In the genomic region with DNA sequence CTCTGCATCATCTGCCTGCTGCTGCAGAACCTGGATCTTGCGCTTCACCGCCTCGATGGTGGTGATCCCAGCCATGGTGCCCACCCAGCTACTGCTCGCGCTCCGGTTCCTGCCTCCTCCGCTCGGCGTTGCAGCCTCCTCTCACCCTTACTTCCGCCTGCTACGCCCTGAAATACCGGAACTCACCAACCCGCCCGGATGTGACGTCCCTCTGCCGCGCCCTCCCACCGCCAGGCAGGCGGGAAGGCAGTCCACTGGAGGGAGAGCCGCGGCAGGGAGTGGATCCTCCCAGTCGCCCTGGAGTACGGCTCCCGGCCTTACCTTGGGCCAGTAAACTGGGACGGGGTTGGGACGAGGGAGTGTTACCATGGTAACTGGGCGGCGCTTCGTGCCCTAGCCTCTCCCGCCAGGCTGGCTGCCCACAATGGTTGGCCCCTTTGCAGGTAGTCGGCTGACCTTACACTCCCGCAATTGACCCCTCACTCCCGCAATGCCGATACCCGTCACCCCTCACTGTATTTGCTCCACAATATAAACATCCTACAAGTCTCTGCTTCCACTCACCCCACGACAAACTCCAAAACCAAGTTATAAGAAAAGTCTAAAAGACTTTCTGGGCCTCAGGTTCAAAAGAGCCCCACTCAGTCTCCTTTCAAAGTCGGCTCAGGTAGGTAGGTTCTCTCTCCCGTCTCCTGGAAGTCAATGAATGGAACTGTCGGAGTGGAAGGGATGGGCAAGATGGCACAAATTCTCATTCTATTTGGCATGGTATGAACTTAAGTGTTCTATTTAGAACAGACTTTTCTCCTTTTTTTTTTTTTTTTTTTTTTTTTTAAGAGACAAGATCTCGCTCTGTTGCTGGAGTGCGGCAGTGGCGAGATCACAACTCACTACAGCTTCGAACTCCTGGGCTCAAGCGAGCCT, we compare ENCODE assay signal across 8 cellular contexts. TPM values are rescaled to one million over a fixed set of nuclear protein-coding genes. Genes with fewer than 3 reads are reported as not detected.
DNase-seq lines count a peak whose midpoint lies in the region; ATAC-seq, FAIRE-seq and TF ChIP-seq lines count a peak whose summit lies in the region.

No MANE protein-coding gene starts in this region.

- DNase-seq in COLO829 (ENCODE audit: low spot score) (peak; percentile 100), HTR-8/SVneo (ENCODE audit: insufficient read length, low spot score) (peak; percentile 96), NOMO-1 treated with DMSO at 0.1 percent for 48 hours (lab: John Stamatoyannopoulos, UW; ENCODE audit: unreplicated experiment) (peak; percentile 93), H1 (ENCODE audit: low read depth in 1 of 2, low spot score in 2 of 2) (peak; percentile 98), mesenchymal stem cell (peak; percentile 96)
- DNase-seq in activated CD8-positive, alpha-beta memory T cell treated with anti-CD3 and anti-CD28 coated beads, Interleukin-2, amount 10 ng/mL, durations not matched to agents 7 days and 5 days: peak; percentile 97
- peak; percentile 87 for DNase-seq in stimulated activated CD8-positive, alpha-beta memory T cell treated with anti-CD3 and anti-CD28 coated beads, Interleukin-12 subunit alpha, Interleukin-12 subunit beta, amount 100 ng/mL, for 24 hours (ENCODE audit: extremely low read depth)

- H3K4me3 Mint-ChIP-seq in activated CD8-positive, alpha-beta memory T cell treated with anti-CD3 and anti-CD28 coated beads, Interleukin-2, amount 10 ng/mL, durations not matched to agents 7 days and 5 days: peak overlapping the region; percentile 99

- no peaks in the 10 kb centered on the region for H3K27me3 ChIP-seq in H1 (replicated peaks in 1 of 4; ENCODE audit: control insufficient read depth in 3 of 4, extremely low read depth in 1 of 4, insufficient read depth in 3 of 4, low read length in 3 of 4)
- H3K27me3 ChIP-seq in mesenchymal stem cell (ENCODE audit: control insufficient read depth in 1 of 2, insufficient read depth in 1 of 2, low read length in 2 of 2): peaks cover 3 to 8% of the 10 kb centered on the region in 2 experiments

- peaks cover 41 to 47% of the 10 kb centered on the region in 2 experiments for H3K79me2 ChIP-seq in H1 (ENCODE audit: control insufficient read depth in 1 of 2, insufficient read depth in 2 of 2, low read length in 2 of 2)

- H2AFZ ChIP-seq in H1 (ENCODE audit: low read length) (no peak overlapping the region), mesenchymal stem cell (ENCODE audit: low read depth, low read length) (peak overlapping the region; percentile 89)

- peaks cover 16 to 25% of the 10 kb centered on the region in 2 experiments for H4K20me1 ChIP-seq in H1 (replicated peaks in 1 of 2; ENCODE audit: control insufficient read depth in 1 of 2, insufficient read depth in 2 of 2, low read length in 2 of 2)

- peaks cover 36% of the 10 kb centered on the region for H3K36me3 Mint-ChIP-seq in activated CD8-positive, alpha-beta memory T cell treated with anti-CD3 and anti-CD28 coated beads, Interleukin-2, amount 10 ng/mL, durations not matched to agents 7 days and 5 days

- H3K4me1 Mint-ChIP-seq in activated CD8-positive, alpha-beta memory T cell treated with anti-CD3 and anti-CD28 coated beads, Interleukin-2, amount 10 ng/mL, durations not matched to agents 7 days and 5 days: peaks cover 42% of the 10 kb centered on the region

- POLR2A ChIA-PET in H1 (lab: Charles Lee; ENCODE audit: partially characterized antibody): interaction anchor here (0.6 to 11.3 kb wide), 18 partner anchors 9 to 254 kb away, joined by 3 to 107 read pairs (median 4); a partner anchor contains a TSS

- H3K27ac ChIP-seq in H1 (ENCODE audit: low read depth, low read length): peak overlapping the region; percentile 80
- peak overlapping the region; percentile 75 for H3K27ac ChIP-seq in mesenchymal stem cell (ENCODE audit: low read length, poor library complexity, severe bottlenecking)

- H3K4me3 ChIP-seq in H1 (ENCODE audit: extremely low read depth in 1 of 4, insufficient read depth in 2 of 4, low read depth in 3 of 4, low read length in 4 of 4) (peak overlapping the region; percentile 87 to 97 (median 96)), mesenchymal stem cell (ENCODE audit: insufficient read depth in 1 of 2, low read depth in 1 of 2, low read length in 2 of 2) (peak overlapping the region; percentile 90 to 95)

- H3K9me3 Mint-ChIP-seq in activated CD8-positive, alpha-beta memory T cell treated with anti-CD3 and anti-CD28 coated beads, Interleukin-2, amount 10 ng/mL, durations not matched to agents 7 days and 5 days (ENCODE audit: low read depth): no peaks in the 10 kb centered on the region

- H3K4ac ChIP-seq in H1 (replicated peaks; ENCODE audit: insufficient read length, low read depth, low read length) (peak overlapping the region; percentile 0), mesenchymal stem cell (ENCODE audit: low read depth in 1 of 2, low read length in 2 of 2) (peak overlapping the region; percentile 89 to 95)

- peak overlapping the region; percentile 82 for H4K5ac ChIP-seq in H1 (ENCODE audit: insufficient read length, low read depth, low read length)

- peaks cover 7% of the 10 kb centered on the region; the same call in 1 of the 2 replicates for H3K23me2 ChIP-seq in H1 (ENCODE audit: low read depth, low read length)

- H3K79me1 ChIP-seq in H1 (ENCODE audit: low read depth, low read length) (peaks cover 10% of the 10 kb centered on the region), mesenchymal stem cell (replicated peaks; ENCODE audit: low read length, poor library complexity, severe bottlenecking) (no peaks in the 10 kb centered on the region)

- TF ChIP-seq CTCF in H1 (IDR thresholded peaks at IDR 0.05; ENCODE audit: control extremely low read depth in 1 of 3, insufficient read depth in 1 of 3, low read depth in 1 of 3, low read length in 3 of 3): peak in 1 of 3 experiments; percentile 7; a peak in 1 of 4 replicates

- H3K9me3 ChIP-seq in H1 (ENCODE audit: insufficient read depth in 2 of 2, low read depth in 1 of 2, low read length in 1 of 2): no peaks in the 10 kb centered on the region
- no peaks in the 10 kb centered on the region for H3K9me3 ChIP-seq in mesenchymal stem cell (ENCODE audit: control insufficient read depth, low read length)

- CTCF ChIA-PET in activated CD8-positive, alpha-beta memory T cell treated with anti-CD3 and anti-CD28 coated beads, Interleukin-2, amount 10 ng/mL, durations not matched to agents 7 days and 5 days (lab: Charles Lee): interaction anchor here (1.4 to 2.2 kb wide), 3 partner anchors 16 to 152 kb away, joined by 5 to 12 read pairs (median 5); a partner anchor contains a TSS
- CTCF ChIA-PET in H1 (lab: Charles Lee; ENCODE audit: partially characterized antibody): interaction anchor here (0.6 to 1.8 kb wide), 4 partner anchors 10 to 119 kb away, joined by 3 to 6 read pairs (median 4); no protein-coding TSS in a partner anchor

- H2AK5ac ChIP-seq in H1 (ENCODE audit: low read depth, low read length): no peak overlapping the region
- H2AK5ac ChIP-seq in mesenchymal stem cell (ENCODE audit: low read length, severe bottlenecking): no peak overlapping the region

- peak; percentile 94 for FAIRE-seq in HTR-8/SVneo (lab: Jason Lieb, UNC)
- no peak for FAIRE-seq in H1 (lab: Jason Lieb, UNC)

- peak overlapping the region; percentile 82 for H2BK5ac ChIP-seq in H1 (ENCODE audit: low read depth, low read length)
- H2BK5ac ChIP-seq in mesenchymal stem cell (ENCODE audit: low read depth, low read length, poor library complexity, severe bottlenecking): no peak overlapping the region

- H2BK20ac ChIP-seq in H1 (ENCODE audit: low read length): no peak overlapping the region

- H3K9ac ChIP-seq in H1 (replicated peaks in 1 of 4; ENCODE audit: extremely low read depth in 1 of 4, low read depth in 3 of 4, low read length in 3 of 4) (peak overlapping the region in 3 of 4 experiments; percentile 86 to 93 (median 87); a peak in 6 of 7 replicates), mesenchymal stem cell (ENCODE audit: low read length) (peak overlapping the region; percentile 93)

- H3K4me2 ChIP-seq in H1 (ENCODE audit: insufficient read depth in 1 of 2, low read depth in 2 of 2, low read length in 2 of 2) (peak overlapping the region; percentile 83 to 90), mesenchymal stem cell (ENCODE audit: low read length, poor library complexity, severe bottlenecking) (peak overlapping the region; percentile 88)

- H2BK15ac ChIP-seq in H1 (ENCODE audit: low read length): peak overlapping the region; percentile 93; the same call in 1 of the 2 replicates
- H2BK15ac ChIP-seq in mesenchymal stem cell (ENCODE audit: low read depth, poor library complexity, severe bottlenecking): no peak overlapping the region

- peak; percentile 1 to 68 for TF ChIP-seq POLR2A in H1 (IDR thresholded peaks at IDR 0.05; ENCODE audit: control extremely low read depth in 1 of 2, low read depth in 2 of 2, low read length in 2 of 2)

- H4K8ac ChIP-seq in H1 (ENCODE audit: extremely low read depth, insufficient read depth, low read length): peak overlapping the region; percentile 87; the same call in 1 of the 2 replicates
- H4K8ac ChIP-seq in mesenchymal stem cell (ENCODE audit: low read length): peak overlapping the region; percentile 99

- H3K14ac ChIP-seq in H1 (ENCODE audit: insufficient read length): no peak overlapping the region
- peak overlapping the region in 1 of 2 experiments; percentile 90 for H3K14ac ChIP-seq in mesenchymal stem cell (ENCODE audit: low read length in 2 of 2)

- H2BK12ac ChIP-seq in H1 (ENCODE audit: low read depth, low read length) (peak overlapping the region; percentile 31; the same call in 1 of the 2 replicates), mesenchymal stem cell (ENCODE audit: low read length in 2 of 2) (no peak overlapping the region)

- H3K36me3 ChIP-seq in H1 (ENCODE audit: control insufficient read depth in 2 of 4, insufficient read depth in 4 of 4, low read length in 3 of 4) (peaks cover 0 to 9% (median 3%) of the 10 kb centered on the region in 4 experiments; a peak in 3 of 8 replicates), mesenchymal stem cell (ENCODE audit: control insufficient read depth in 1 of 2, insufficient read depth in 2 of 2, low read depth in 1 of 2, low read length in 2 of 2) (peaks cover 11 to 13% of the 10 kb centered on the region in 2 experiments)

- H3K4me1 ChIP-seq in H1 (replicated peaks in 1 of 4; ENCODE audit: control insufficient read depth in 3 of 4, insufficient read depth in 4 of 4, low read length in 3 of 4): peaks cover 15 to 34% (median 24%) of the 10 kb centered on the region in 4 experiments; a peak in 6 of 7 replicates
- peaks cover 14% of the 10 kb centered on the region for H3K4me1 ChIP-seq in mesenchymal stem cell (ENCODE audit: control insufficient read depth, insufficient read depth, low read depth, low read length)

- H4K91ac ChIP-seq in H1 (replicated peaks; ENCODE audit: insufficient read length, low read length) (no peak overlapping the region), mesenchymal stem cell (ENCODE audit: low read length) (peak overlapping the region; percentile 99)

- peak; percentile 47 to 71 for TF ChIP-seq EP300 in H1 (IDR thresholded peaks at IDR 0.05; ENCODE audit: borderline replicate concordance in 1 of 2, low read depth in 2 of 2, low read length in 2 of 2)

- peak; percentile 69 for ATAC-seq in GM21360 (IDR thresholded peaks at IDR 0.05; ENCODE audit: unreplicated experiment)
- ATAC-seq in activated CD8-positive, alpha-beta memory T cell treated with anti-CD3 and anti-CD28 coated beads, Interleukin-2, amount 10 ng/mL, durations not matched to agents 7 days and 5 days: peak; percentile 82

- WGBS in H1 (ENCODE audit: extremely low coverage in 1 of 2, insufficient coverage in 1 of 2, insufficient read length in 1 of 2, insufficient replicate concordance in 2 of 2, low coverage in 1 of 2, low lambda C conversion rate in 2 of 2, missing lambda C conversion rate in 1 of 2), 2 experiments: 14% methylated on average over 44 of the region's 44 CpGs; no CpG with 5 or more reads in 1 of the 2 experiments
- WGBS in mesenchymal stem cell: 11% methylated on average over 43 of the region's 44 CpGs

- H3K18ac ChIP-seq in H1 (ENCODE audit: extremely low read depth, low read length) (peak overlapping the region; percentile 88; the same call in 1 of the 2 replicates), mesenchymal stem cell (ENCODE audit: low read depth in 1 of 2, low read length in 2 of 2) (peak overlapping the region; percentile 91 to 97)

- H3K56ac ChIP-seq in H1 (replicated peaks; ENCODE audit: insufficient read length, low read depth, low read length): peak overlapping the region; percentile 70

- H2BK120ac ChIP-seq in H1 (replicated peaks; ENCODE audit: low read depth, low read length): no peak overlapping the region
- peak overlapping the region; percentile 64 for H2BK120ac ChIP-seq in mesenchymal stem cell (ENCODE audit: low read depth, low read length)

- peak overlapping the region; percentile 99 for H3K27ac Mint-ChIP-seq in activated CD8-positive, alpha-beta memory T cell treated with anti-CD3 and anti-CD28 coated beads, Interleukin-2, amount 10 ng/mL, durations not matched to agents 7 days and 5 days

- peaks cover 4% of the 10 kb centered on the region for H3K27me3 Mint-ChIP-seq in activated CD8-positive, alpha-beta memory T cell treated with anti-CD3 and anti-CD28 coated beads, Interleukin-2, amount 10 ng/mL, durations not matched to agents 7 days and 5 days

- H3K23ac ChIP-seq in H1 (ENCODE audit: insufficient read length): no peak overlapping the region
- peak overlapping the region in 1 of 2 experiments; percentile 18 for H3K23ac ChIP-seq in mesenchymal stem cell (ENCODE audit: low read length in 2 of 2)

- peak in 1 of 2 experiments; percentile 10; a peak in 1 of 4 replicates for TF ChIP-seq RAD21 in H1 (IDR thresholded peaks at IDR 0.05 in 1 of 2, conservative IDR thresholded peaks at IDR 0.05 in 1 of 2; ENCODE audit: low read depth in 2 of 2, low read length in 2 of 2)

RNA-seq across cellular contexts. Expression of a gene that starts 8.6 kb away (rescaled TPM):
- 100 to 1,000 TPM; 678 to 780 TPM for total RNA-seq in activated CD8-positive, alpha-beta memory T cell treated with anti-CD3 and anti-CD28 coated beads, Interleukin-2, amount 10 ng/mL, durations not matched to agents 7 days and 5 days
- 572 and 586 TPM in 2 replicates for total RNA-seq in H1 (2021; fragmentation: NEBNext Ultra II Directional; extraction: Animal tissue kit (Norgen Biotek cat#: 25700))
- 213 and 278 TPM in 2 replicates for polyA plus RNA-seq in H1 (2011; rRNA removed)
- polyA plus RNA-seq in H1 (2011; cell fraction: cytosol; rRNA removed): 447 TPM
- 140 TPM for polyA plus RNA-seq in H1 (2011; cell fraction: nucleus; rRNA removed)
- polyA plus RNA-seq in H1 (2012, experiment 1 of 2): 519 to 696 TPM (median 559 TPM) in 4 replicates
- 254 TPM for polyA plus RNA-seq in H1 (2012, experiment 2 of 2)
- polyA plus RNA-seq in H1 (2013, experiment 1 of 2): 394 TPM
- polyA plus RNA-seq in H1 (2013, experiment 2 of 2): 404 TPM
- 132 and 139 TPM in 2 replicates for polyA minus RNA-seq in H1 (2011; rRNA and poly(A)+ RNA removed)
- 150 TPM for polyA minus RNA-seq in H1 (2011; cell fraction: cytosol; rRNA and poly(A)+ RNA removed)
- 75.5 TPM for polyA minus RNA-seq in H1 (2011; cell fraction: nucleus; rRNA and poly(A)+ RNA removed)
- polyA plus RNA-seq in mesenchymal stem cell (2013, experiment 1 of 2): 332 TPM
- 336 TPM for polyA plus RNA-seq in mesenchymal stem cell (2013, experiment 2 of 2)

RNA-seq across cellular contexts. Expression of a gene that starts 22.8 kb away (rescaled TPM):
- not detected for total RNA-seq in activated CD8-positive, alpha-beta memory T cell treated with anti-CD3 and anti-CD28 coated beads, Interleukin-2, amount 10 ng/mL, durations not matched to agents 7 days and 5 days
- not detected in 2 replicates for total RNA-seq in H1 (2021; fragmentation: NEBNext Ultra II Directional; extraction: Animal tissue kit (Norgen Biotek cat#: 25700))
- polyA plus RNA-seq in H1 (2011; rRNA removed): not detected in 2 replicates
- not detected for polyA plus RNA-seq in H1 (2011; cell fraction: cytosol; rRNA removed)
- not detected for polyA plus RNA-seq in H1 (2011; cell fraction: nucleus; rRNA removed)
- polyA plus RNA-seq in H1 (2012, experiment 1 of 2): not detected in 4 replicates
- not detected for polyA plus RNA-seq in H1 (2012, experiment 2 of 2)
- polyA plus RNA-seq in H1 (2013, experiment 1 of 2): not detected
- not detected for polyA plus RNA-seq in H1 (2013, experiment 2 of 2)
- not detected in 2 replicates for polyA minus RNA-seq in H1 (2011; rRNA and poly(A)+ RNA removed)
- polyA minus RNA-seq in H1 (2011; cell fraction: cytosol; rRNA and poly(A)+ RNA removed): not detected
- polyA minus RNA-seq in H1 (2011; cell fraction: nucleus; rRNA and poly(A)+ RNA removed): not detected
- not detected for polyA plus RNA-seq in mesenchymal stem cell (2013, experiment 1 of 2)
- not detected for polyA plus RNA-seq in mesenchymal stem cell (2013, experiment 2 of 2)

RNA-seq across cellular contexts. Expression of a gene that starts 28.4 kb away (rescaled TPM):
- under 1 TPM in 1 of 2 experiments, not detected in 1; 0.09 TPM for total RNA-seq in activated CD8-positive, alpha-beta memory T cell treated with anti-CD3 and anti-CD28 coated beads, Interleukin-2, amount 10 ng/mL, durations not matched to agents 7 days and 5 days
- total RNA-seq in H1 (2021; fragmentation: NEBNext Ultra II Directional; extraction: Animal tissue kit (Norgen Biotek cat#: 25700)): not detected in 2 replicates
- not detected in 2 replicates for polyA plus RNA-seq in H1 (2011; rRNA removed)
- polyA plus RNA-seq in H1 (2011; cell fraction: cytosol; rRNA removed): not detected
- polyA plus RNA-seq in H1 (2011; cell fraction: nucleus; rRNA removed): 0.04 TPM
- 0.03 TPM in 1 of 4 replicates, not detected in the others for polyA plus RNA-seq in H1 (2012, experiment 1 of 2)
- not detected for polyA plus RNA-seq in H1 (2012, experiment 2 of 2)
- not detected for polyA plus RNA-seq in H1 (2013, experiment 1 of 2)
- polyA plus RNA-seq in H1 (2013, experiment 2 of 2): under 0.01 TPM
- 0.24 TPM in 1 of 2 replicates, not detected in the other for polyA minus RNA-seq in H1 (2011; rRNA and poly(A)+ RNA removed)
- polyA minus RNA-seq in H1 (2011; cell fraction: cytosol; rRNA and poly(A)+ RNA removed): not detected
- polyA minus RNA-seq in H1 (2011; cell fraction: nucleus; rRNA and poly(A)+ RNA removed): not detected
- polyA plus RNA-seq in mesenchymal stem cell (2013, experiment 1 of 2): 0.01 TPM
- 0.01 TPM for polyA plus RNA-seq in mesenchymal stem cell (2013, experiment 2 of 2)

RNA-seq across cellular contexts. Expression of a gene that starts 37.4 kb away (rescaled TPM):
- total RNA-seq in activated CD8-positive, alpha-beta memory T cell treated with anti-CD3 and anti-CD28 coated beads, Interleukin-2, amount 10 ng/mL, durations not matched to agents 7 days and 5 days: 100 to 1,000 TPM; 162 to 201 TPM
- total RNA-seq in H1 (2021; fragmentation: NEBNext Ultra II Directional; extraction: Animal tissue kit (Norgen Biotek cat#: 25700)): 253 and 254 TPM in 2 replicates
- 303 and 349 TPM in 2 replicates for polyA plus RNA-seq in H1 (2011; rRNA removed)
- 153 TPM for polyA plus RNA-seq in H1 (2011; cell fraction: cytosol; rRNA removed)
- polyA plus RNA-seq in H1 (2011; cell fraction: nucleus; rRNA removed): 398 TPM
- polyA plus RNA-seq in H1 (2012, experiment 1 of 2): 177 to 223 TPM (median 204 TPM) in 4 replicates
- 86.7 TPM for polyA plus RNA-seq in H1 (2012, experiment 2 of 2)
- 193 TPM for polyA plus RNA-seq in H1 (2013, experiment 1 of 2)
- 182 TPM for polyA plus RNA-seq in H1 (2013, experiment 2 of 2)
- 375 and 378 TPM in 2 replicates for polyA minus RNA-seq in H1 (2011; rRNA and poly(A)+ RNA removed)
- 74.2 TPM for polyA minus RNA-seq in H1 (2011; cell fraction: cytosol; rRNA and poly(A)+ RNA removed)
- polyA minus RNA-seq in H1 (2011; cell fraction: nucleus; rRNA and poly(A)+ RNA removed): 289 TPM
- polyA plus RNA-seq in mesenchymal stem cell (2013, experiment 1 of 2): 174 TPM
- 166 TPM for polyA plus RNA-seq in mesenchymal stem cell (2013, experiment 2 of 2)

Comparison
In these comparisons a context has a peak if more than half of its experiments do, and no peak if none do; other contexts are left out.
1. Peak in every context shown above with its lines: DNase-seq, ATAC-seq, H3K4me3 ChIP-seq and H3K27ac ChIP-seq.